In the genomic region with DNA sequence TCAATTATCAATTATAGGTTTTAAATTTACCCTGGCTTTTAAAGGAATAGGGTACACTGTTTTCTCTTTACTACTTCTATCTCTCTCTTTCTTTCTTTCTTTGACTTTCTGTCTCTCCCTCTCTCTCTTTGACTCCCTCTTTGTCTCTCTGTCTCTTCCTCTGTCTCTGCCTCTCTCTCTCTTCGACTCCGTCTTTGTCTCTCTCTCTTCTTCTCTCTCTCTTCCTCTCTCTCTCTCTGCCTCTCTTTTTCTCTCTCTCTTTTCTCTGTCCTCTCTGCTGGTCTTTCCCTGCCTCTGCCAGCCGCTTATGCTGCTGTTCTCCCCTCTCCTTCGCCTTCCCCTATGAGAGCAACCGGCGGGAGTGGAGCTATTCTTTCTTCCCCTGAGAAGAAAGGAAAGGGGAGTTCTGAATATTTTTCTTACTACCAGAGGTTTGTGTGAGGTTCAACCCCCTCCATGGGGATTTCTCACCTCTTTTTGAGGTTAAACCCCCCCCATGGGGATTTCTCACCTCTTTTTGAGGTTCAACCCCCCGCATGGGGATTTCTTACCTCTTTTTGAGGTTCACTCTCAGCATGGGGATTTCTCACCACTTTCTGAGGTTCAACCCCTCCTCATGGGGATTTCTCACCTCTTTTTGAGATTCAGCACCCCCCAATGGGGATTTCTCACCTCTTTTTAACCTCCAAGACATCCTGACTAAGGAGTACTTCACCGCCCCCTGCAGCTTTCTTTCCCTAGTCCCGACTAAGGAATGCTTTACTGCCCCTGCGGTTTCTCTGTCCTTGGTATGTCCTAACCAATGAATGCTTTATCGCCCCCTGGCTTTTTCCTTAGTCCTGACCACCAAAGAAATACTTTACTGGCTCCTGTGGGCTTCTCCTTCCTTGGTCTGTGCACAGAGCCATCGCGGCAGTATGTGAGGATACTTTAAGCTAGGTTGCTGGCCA, we compare ENCODE assay signal across 8 cellular contexts. TPM values are rescaled to one million over a fixed set of nuclear protein-coding genes. Genes with fewer than 3 reads are reported as not detected.
A peak's percentile ranks its signal among the peaks of the same experiment; 100 is the strongest.
DNase-seq lines count a peak whose midpoint lies in the region; ATAC-seq and TF ChIP-seq lines count a peak whose summit lies in the region.

No MANE protein-coding gene starts in this region.

- H3K4me3 ChIP-seq in neural progenitor cell = no peak overlapping the region
- no peak overlapping the region for H3K4me3 ChIP-seq in gastroesophageal sphincter

- H3K4me3 Mint-ChIP-seq in neural progenitor cell = no peak overlapping the region

- no peak overlapping the region for H2AFZ ChIP-seq in neural progenitor cell (replicated peaks)

- TF ChIP-seq POLR2A in gastroesophageal sphincter (IDR thresholded peaks at IDR 0.05) = no peak

- peaks cover 9% of the 10 kb centered on the region for H3K4me1 Mint-ChIP-seq in neural progenitor cell

- peaks cover 3% of the 10 kb centered on the region for H3K27me3 Mint-ChIP-seq in neural progenitor cell (ENCODE audit: insufficient read depth, low read depth)

- no peaks in the 10 kb centered on the region for H3K27me3 ChIP-seq in neural progenitor cell
- H3K27me3 ChIP-seq in gastroesophageal sphincter = no peaks in the 10 kb centered on the region

- no peak overlapping the region for H3K27ac Mint-ChIP-seq in neural progenitor cell

- no peaks in the 10 kb centered on the region for H3K9me3 Mint-ChIP-seq in neural progenitor cell

- H3K4me2 ChIP-seq in neural progenitor cell = peak overlapping the region; percentile 70

- peak; percentile 76 for DNase-seq in ELF-1 (ENCODE audit: low read depth, low spot score)
- peak; percentile 26 for DNase-seq in M059J (ENCODE audit: low read depth)
- peak; percentile 19 for DNase-seq in activated gamma-delta T cell treated with anti-CD3 and anti-CD28 coated beads, Interleukin-2, amount 50 U/mL, for 16 hours (ENCODE audit: low read depth)
- peak; percentile 91 for DNase-seq in neural progenitor cell (ENCODE audit: low spot score)
- no peak for DNase-seq in GOT3 (lab: John Stamatoyannopoulos, UW)
- no peak for DNase-seq in effector CD8-positive, alpha-beta T cell (lab: John Stamatoyannopoulos, UW)

- H3K36me3 Mint-ChIP-seq in neural progenitor cell = no peaks in the 10 kb centered on the region

- H3F3A ChIP-seq in neural progenitor cell (ENCODE audit: low read depth) = peaks cover 21% of the 10 kb centered on the region

- no peak overlapping the region for H3K27ac ChIP-seq in neural progenitor cell
- no peak overlapping the region for H3K27ac ChIP-seq in gastroesophageal sphincter

- no peaks in the 10 kb centered on the region for H3K9me3 ChIP-seq in neural progenitor cell (ENCODE audit: low read depth)
- H3K9me3 ChIP-seq in gastroesophageal sphincter = no peaks in the 10 kb centered on the region

- TF ChIP-seq EP300 in gastroesophageal sphincter (IDR thresholded peaks at IDR 0.05) = no peak

- H3K4me1 ChIP-seq in neural progenitor cell = peaks cover 40% of the 10 kb centered on the region
- H3K4me1 ChIP-seq in gastroesophageal sphincter = no peaks in the 10 kb centered on the region

- ATAC-seq in gastroesophageal sphincter (no peak), GM19351 (IDR thresholded peaks at IDR 0.05; ENCODE audit: unreplicated experiment) (no peak)

- no peaks in the 10 kb centered on the region for H4K20me1 ChIP-seq in neural progenitor cell (ENCODE audit: low read depth)

- H3K9ac ChIP-seq in neural progenitor cell = no peak overlapping the region

- WGBS in gastroesophageal sphincter (ENCODE audit: low coverage in 1 of 2), 2 donors = 80 to 84% methylated on average over 8 to 11 of the region's 13 CpGs

- peak; percentile 61 for TF ChIP-seq CTCF in neural progenitor cell (IDR thresholded peaks at IDR 0.05)
- peak in 1 of 4 experiments; percentile 33 for TF ChIP-seq CTCF in gastroesophageal sphincter (IDR thresholded peaks at IDR 0.05)

- no peaks in the 10 kb centered on the region for H3K79me2 ChIP-seq in neural progenitor cell (ENCODE audit: low read depth)

- H3K36me3 ChIP-seq in neural progenitor cell (no peaks in the 10 kb centered on the region), gastroesophageal sphincter (no peaks in the 10 kb centered on the region)

RNA-seq across cellular contexts. Expression of gene DDHD1, which starts 27.4 kb away (rescaled TPM):
- 5.0 and 6.7 TPM in 2 replicates for total RNA-seq in M059J (2014; rRNA removed; shearing (Covaris generic))
- 20.2 and 30.2 TPM in 2 replicates for total RNA-seq in neural progenitor cell (ENCODE audit: low replicate concordance)
- 10 to 100 TPM; 15.4 to 36.4 (median 20.7) TPM for total RNA-seq in gastroesophageal sphincter

Comparison
In these comparisons a context has a peak if more than half of its experiments do, and no peak if none do; other contexts are left out.
1. DNase-seq: peak in ELF-1 (single experiment), M059J (single experiment), activated gamma-delta T cell treated with anti-CD3 and anti-CD28 coated beads, Interleukin-2, amount 50 U/mL, for 16 hours (single experiment) and neural progenitor cell (single experiment); none in GOT3 (single experiment) and effector CD8-positive, alpha-beta T cell (single experiment).